In the genomic region with DNA sequence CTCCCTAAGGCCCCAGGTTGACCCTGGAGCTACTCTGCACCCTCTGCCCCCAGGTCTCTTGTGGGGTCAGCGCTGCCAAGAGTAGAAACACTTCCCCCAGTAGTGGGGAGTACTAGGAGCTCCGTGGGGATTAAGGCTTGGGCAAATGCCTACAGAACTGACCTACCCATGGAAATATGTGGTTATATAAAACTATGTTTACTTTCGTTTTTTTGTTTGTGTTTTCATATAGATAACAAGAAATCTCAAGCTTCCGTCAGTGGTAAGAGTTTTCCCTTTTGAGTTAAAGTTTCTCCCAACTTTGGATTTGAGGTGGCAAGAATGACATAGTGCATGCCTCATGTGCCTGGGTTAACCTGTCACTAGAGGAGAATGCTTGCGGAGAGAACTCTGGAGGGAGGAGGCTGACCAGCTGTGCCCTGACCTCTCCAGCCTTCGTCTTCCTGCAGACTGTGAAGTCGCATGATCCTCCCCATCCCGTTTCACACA, we compare ENCODE assay signal across 9 cellular contexts. TPM values are rescaled to one million over a fixed set of nuclear protein-coding genes. Genes with fewer than 3 reads are reported as not detected.
DNase-seq lines count a peak whose midpoint lies in the region; ATAC-seq and TF ChIP-seq lines count a peak whose summit lies in the region.
"Had no signal": no experiment of that assay in that cellular context is flagged by ENCODE, and none has a peak within 500 bp of the region (broad histone marks: within the 10 kb centered on the region; RNA-seq: fewer than 3 reads in every experiment).

No MANE protein-coding gene starts in this region.

- H3K27me3 Mint-ChIP-seq in activated CD8-positive, alpha-beta T cell treated with anti-CD3 and anti-CD28 coated beads, Interleukin-2, amount 10 ng/mL, durations not matched to agents 7 days and 5 days (ENCODE audit: low read depth), result no peaks in the 10 kb centered on the region

- CTCF ChIA-PET in activated CD8-positive, alpha-beta T cell treated with anti-CD3 and anti-CD28 coated beads, Interleukin-2, amount 10 ng/mL, durations not matched to agents 7 days and 5 days (lab: Charles Lee), result interaction anchor here (1.6 to 17.1 kb wide), 3 partner anchors 14 to 58 kb away, joined by 4 to 465 read pairs (median 12); a partner anchor contains a TSS

- DNase-seq in AG08396 (ENCODE audit: low spot score) (peak; percentile 77), globus pallidus (ENCODE audit: low spot score) (peak; percentile 19), ovary (peak in 2 of 5 donors; percentile 53 to 64), NCI-H1417 (lab: John Stamatoyannopoulos, UW) (no peak), islet precursor cell (no peak), cerebellar cortex (ENCODE audit: low spot score) (no peak)
- DNase-seq in activated CD8-positive, alpha-beta T cell treated with anti-CD3 and anti-CD28 coated beads, Interleukin-2, amount 10 ng/mL, durations not matched to agents 7 days and 5 days, result no peak

- H3K4me1 ChIP-seq in ovary (ENCODE audit: insufficient read depth), result peaks cover 52% of the 10 kb centered on the region

- H3K27ac ChIP-seq in ovary, result peak overlapping the region; percentile 75 to 91

- no peak for ATAC-seq in activated CD8-positive, alpha-beta T cell treated with anti-CD3 and anti-CD28 coated beads, Interleukin-2, amount 10 ng/mL, durations not matched to agents 7 days and 5 days
- no peak for ATAC-seq in HG03280 (IDR thresholded peaks at IDR 0.05; ENCODE audit: unreplicated experiment)

- no peak overlapping the region for H3K4me3 Mint-ChIP-seq in activated CD8-positive, alpha-beta T cell treated with anti-CD3 and anti-CD28 coated beads, Interleukin-2, amount 10 ng/mL, durations not matched to agents 7 days and 5 days
- H3K4me3 Mint-ChIP-seq: neural crest cell had no signal

- WGBS in ovary, 3 donors, result 15 to 25% (median 16%) methylated on average over 8 of the region's 8 CpGs

- H3K36me3 ChIP-seq in ovary, result no peaks in the 10 kb centered on the region

- H3K4me3 ChIP-seq in ovary, result no peak overlapping the region

- POLR2A ChIA-PET in activated CD8-positive, alpha-beta T cell treated with anti-CD3 and anti-CD28 coated beads, Interleukin-2, amount 10 ng/mL, durations not matched to agents 7 days and 5 days (lab: Charles Lee), result interaction anchor here (0.9 to 5.0 kb wide), 3 partner anchors 16 to 160 kb away, joined by 3 to 25 read pairs (median 24); a partner anchor contains a TSS

- no peak for TF ChIP-seq POLR2A in ovary (IDR thresholded peaks at IDR 0.05)

- no peaks in the 10 kb centered on the region for H3K9me3 Mint-ChIP-seq in activated CD8-positive, alpha-beta T cell treated with anti-CD3 and anti-CD28 coated beads, Interleukin-2, amount 10 ng/mL, durations not matched to agents 7 days and 5 days (ENCODE audit: insufficient read depth)
- H3K9me3 Mint-ChIP-seq: neural crest cell had no signal

- H3K27ac Mint-ChIP-seq in activated CD8-positive, alpha-beta T cell treated with anti-CD3 and anti-CD28 coated beads, Interleukin-2, amount 10 ng/mL, durations not matched to agents 7 days and 5 days, result peak overlapping the region; percentile 96

- peaks cover 99% of the 10 kb centered on the region for H3K4me1 Mint-ChIP-seq in activated CD8-positive, alpha-beta T cell treated with anti-CD3 and anti-CD28 coated beads, Interleukin-2, amount 10 ng/mL, durations not matched to agents 7 days and 5 days (ENCODE audit: low read depth)

- peaks cover 73% of the 10 kb centered on the region for H3K36me3 Mint-ChIP-seq in activated CD8-positive, alpha-beta T cell treated with anti-CD3 and anti-CD28 coated beads, Interleukin-2, amount 10 ng/mL, durations not matched to agents 7 days and 5 days (ENCODE audit: low read depth)

- intact Hi-C loops in ovary (cut with DNase I), result loop anchor here in 2 of 4 donors (5.0 to 10.0 kb wide), 2 partner anchors 46 to 58 kb away; a partner anchor contains a TSS

- no peaks in the 10 kb centered on the region for H3K27me3 ChIP-seq in ovary

- no peak for TF ChIP-seq EP300 in ovary (IDR thresholded peaks at IDR 0.05)

- no peaks in the 10 kb centered on the region for H3K9me3 ChIP-seq in ovary

- no peak for TF ChIP-seq CTCF in ovary (IDR thresholded peaks at IDR 0.05)

RNA-seq across cellular contexts. Expression of a gene that starts 45.5 kb away (rescaled TPM):
- total RNA-seq in activated CD8-positive, alpha-beta T cell treated with anti-CD3 and anti-CD28 coated beads, Interleukin-2, amount 10 ng/mL, durations not matched to agents 7 days and 5 days, result 100 to 1,000 TPM; 155 to 161 TPM
- total RNA-seq in ovary, result 10 to 100 TPM; 21.9 to 79.3 (median 69.5) TPM
- 10 to 100 TPM; 23.6 to 40.1 TPM for polyA plus RNA-seq in ovary

RNA-seq across cellular contexts. Expression of a gene that starts 57.4 kb away (rescaled TPM):
- total RNA-seq in activated CD8-positive, alpha-beta T cell treated with anti-CD3 and anti-CD28 coated beads, Interleukin-2, amount 10 ng/mL, durations not matched to agents 7 days and 5 days, result 10 to 100 TPM; 29.2 to 30.1 TPM
- total RNA-seq in ovary, result 10 to 100 TPM; 24.6 to 42.9 (median 28.7) TPM
- polyA plus RNA-seq in ovary, result 10 to 100 TPM; 26.9 to 30.7 TPM

Comparison
In these comparisons a context has a peak if more than half of its experiments do, and no peak if none do; other contexts are left out.
1. DNase-seq: peak in AG08396 (single experiment) and globus pallidus (single experiment); none in activated CD8-positive, alpha-beta T cell treated with anti-CD3 and anti-CD28 coated beads, Interleukin-2, amount 10 ng/mL, durations not matched to agents 7 days and 5 days (single experiment), NCI-H1417 (0 of 3), islet precursor cell (single experiment) and cerebellar cortex (single experiment).